ENCODE assay signal across 31 cellular contexts in the genomic region with DNA sequence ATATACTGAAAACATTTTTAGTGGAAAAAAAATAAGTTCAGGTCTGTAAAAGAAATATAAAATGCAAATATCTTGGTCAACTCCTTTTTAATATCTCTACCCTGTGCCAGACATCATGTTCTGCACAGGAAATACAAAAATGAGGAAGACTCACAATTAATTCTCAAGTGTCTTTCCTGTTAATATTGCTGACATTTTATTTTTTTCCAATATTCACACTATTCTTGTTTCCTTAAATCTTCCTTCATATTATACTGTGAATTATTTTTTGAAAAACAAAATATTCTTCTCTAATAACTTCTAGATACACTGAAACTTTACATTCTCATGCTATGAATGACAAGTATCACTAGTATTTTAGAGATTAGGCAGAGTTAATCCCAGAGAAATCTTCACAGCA.
DNase-seq lines count a peak whose midpoint lies in the region; ATAC-seq, FAIRE-seq and TF ChIP-seq lines count a peak whose summit lies in the region.
"Had no signal": no experiment of that assay in that cellular context is flagged by ENCODE, and none has a peak within 500 bp of the region (broad histone marks: within the 10 kb centered on the region; RNA-seq: fewer than 3 reads in every experiment).

No MANE protein-coding gene starts in this region.

- no peak overlapping the region for H2AFZ ChIP-seq in K562 (ENCODE audit: low read depth, low read length)

- CTCF ChIA-PET in A549 (lab: Yijun Ruan, JAX) = no interaction called here
- CTCF ChIA-PET in K562 (lab: Yijun Ruan, JAX; ENCODE audit: low intra/inter-chr PET ratio) = no interaction called here

- TF ChIP-seq RAD21 in A549 (conservative IDR thresholded peaks at IDR 0.05 in 1 of 2, IDR thresholded peaks at IDR 0.05 in 1 of 2) = no peak
- no peak for TF ChIP-seq RAD21 in K562 (CRISPR knock-in tag; conservative IDR thresholded peaks at IDR 0.05 in 1 of 2, IDR thresholded peaks at IDR 0.05 in 1 of 2)

- TF ChIP-seq EP300 in A549 (IDR thresholded peaks at IDR 0.05) (no peak), K562 (IDR thresholded peaks at IDR 0.05; ENCODE audit: low read length) (no peak)

- no peak for TF ChIP-seq POLR2A in A549 (IDR thresholded peaks at IDR 0.05; ENCODE audit: low read length)
- TF ChIP-seq POLR2A in K562 (conservative IDR thresholded peaks at IDR 0.05) = no peak
- TF ChIP-seq POLR2A in prostate gland (IDR thresholded peaks at IDR 0.05) = no peak

- H3K4me3 ChIP-seq in A549 = no peak overlapping the region
- H3K4me3 ChIP-seq in SK-N-MC = peak overlapping the region; percentile 20; the same call in 1 of the 2 replicates
- H3K4me3 ChIP-seq in K562 = no peak overlapping the region
- H3K4me3 ChIP-seq in prostate gland = no peak overlapping the region
- H3K4me3 ChIP-seq: BLaER1; BLaER1 treated with 17β-estradiol and CSF1 and Interleukin-3, amounts not matched to agents 10 nM and 100 nM had no signal

- FAIRE-seq in A549 (lab: Jason Lieb, UNC) = peak; percentile 7
- no peak for FAIRE-seq in K562 (lab: Jason Lieb, UNC)

- POLR2A ChIA-PET in A549 (lab: Yijun Ruan, JAX) (no interaction called here), K562 (lab: Yijun Ruan, JAX) (no interaction called here)

- H3K4me1 ChIP-seq in A549 = no peaks in the 10 kb centered on the region
- H3K4me1 ChIP-seq in K562 (replicated peaks in 1 of 2; ENCODE audit: control insufficient read depth in 2 of 2, insufficient read depth in 2 of 2, low read length in 2 of 2) = no peaks in the 10 kb centered on the region
- H3K4me1 ChIP-seq in prostate gland (replicated peaks) = no peaks in the 10 kb centered on the region
- H3K4me1 ChIP-seq: BE2C, BLaER1, Caco-2 had no signal

- no peaks in the 10 kb centered on the region for H3K36me3 ChIP-seq in SK-N-MC (ENCODE audit: insufficient read depth, low read length)
- H3K36me3 ChIP-seq in K562 (ENCODE audit: control insufficient read depth, insufficient read depth, low read length) = no peaks in the 10 kb centered on the region
- no peaks in the 10 kb centered on the region for H3K36me3 ChIP-seq in prostate gland
- H3K36me3 ChIP-seq: BE2C; BLaER1; BLaER1 treated with 17β-estradiol and CSF1 and Interleukin-3, amounts not matched to agents 10 nM and 100 nM had no signal

- no peaks in the 10 kb centered on the region for H3K9me1 ChIP-seq in K562 (ENCODE audit: control insufficient read depth, insufficient read depth, low read length)

- BruUV-seq in K562 (replicated peaks; lab: Mats Ljungman, UMichigan) = no TSS peak

- ATAC-seq in A549 = no peak
- no peak for ATAC-seq in K562
- ATAC-seq in stimulated activated effector memory CD8-positive, alpha-beta T cell treated with anti-CD3 and anti-CD28 coated beads, Interleukin-12 subunit alpha, Interleukin-12 subunit beta, amount 100 ng/mL, for 72 hours = no peak
- ATAC-seq: CD8-positive, alpha-beta T cell had no signal

- H3K36me3 Mint-ChIP-seq in stimulated activated effector memory CD8-positive, alpha-beta T cell treated with anti-CD3 and anti-CD28 coated beads, Interleukin-12 subunit alpha, Interleukin-12 subunit beta, amount 100 ng/mL, for 72 hours = no peaks in the 10 kb centered on the region
- H3K36me3 Mint-ChIP-seq: CD14-positive monocyte; CD4-positive, alpha-beta memory T cell; CD4-positive, CD25-positive, alpha-beta regulatory T cell; CD8-positive, alpha-beta memory T cell; CD8-positive, alpha-beta T cell had no signal

- no peaks in the 10 kb centered on the region for H3K9me3 ChIP-seq in A549
- no peaks in the 10 kb centered on the region for H3K9me3 ChIP-seq in SK-N-MC (ENCODE audit: low read depth, low read length)
- no peaks in the 10 kb centered on the region; the same call in 1 of the 2 replicates for H3K9me3 ChIP-seq in K562 (replicated peaks; ENCODE audit: control insufficient read depth, insufficient read depth, low read depth, low read length)
- H3K9me3 ChIP-seq in prostate gland = no peaks in the 10 kb centered on the region
- H3K9me3 ChIP-seq: BE2C, BLaER1, Caco-2 had no signal

- H3K27ac Mint-ChIP-seq in stimulated activated effector memory CD8-positive, alpha-beta T cell treated with anti-CD3 and anti-CD28 coated beads, Interleukin-12 subunit alpha, Interleukin-12 subunit beta, amount 100 ng/mL, for 72 hours = no peak overlapping the region
- H3K27ac Mint-ChIP-seq: B cell; CD14-positive monocyte; CD4-positive, alpha-beta memory T cell; CD4-positive, alpha-beta T cell; CD4-positive, CD25-positive, alpha-beta regulatory T cell; CD8-positive, alpha-beta memory T cell; CD8-positive, alpha-beta T cell had no signal

- H3K9ac ChIP-seq in SK-N-MC (ENCODE audit: insufficient read length) (no peak overlapping the region), K562 (ENCODE audit: insufficient read depth in 1 of 2, low read depth in 2 of 2, low read length in 2 of 2) (no peak overlapping the region)
- H3K9ac ChIP-seq: BLaER1; BLaER1 treated with 17β-estradiol and CSF1 and Interleukin-3, amounts not matched to agents 10 nM and 100 nM had no signal

- intact Hi-C loops in K562 (cut with micrococcal nuclease) (no loop called here), prostate gland (cut with DNase I) (no loop called here)

- H3K4me2 ChIP-seq in A549 (no peak overlapping the region), K562 (ENCODE audit: insufficient read depth, low read length) (no peak overlapping the region)
- H3K4me2 ChIP-seq: BLaER1 had no signal

- DNase-seq in A549 (ENCODE audit: low read depth in 1 of 2, low spot score in 1 of 2) = no peak
- DNase-seq in SK-N-MC (ENCODE audit: low read depth, low spot score) = no peak
- DNase-seq in K562 (ENCODE audit: extremely low read depth in 1 of 4, low spot score in 3 of 4) = no peak
- DNase-seq in stimulated activated effector memory CD8-positive, alpha-beta T cell treated with anti-CD3 and anti-CD28 coated beads, Interleukin-12 subunit alpha, Interleukin-12 subunit beta, amount 100 ng/mL, for 72 hours (ENCODE audit: low spot score in 2 of 2) = no peak
- DNase-seq in prostate gland (ENCODE audit: low spot score) = no peak
- no peak for DNase-seq in stimulated activated CD4-positive, alpha-beta T cell treated with anti-CD3 and anti-CD28 coated beads, Interleukin-2, amount 100 ng/mL, for 24 hours
- DNase-seq: 8988T; ACHN; AML-193; BE2C; C1 segment of cervical spinal cord; Caco-2; Calu3; CD4-positive, alpha-beta memory T cell; CD4-positive, alpha-beta T cell; CD4-positive, CD25-positive, alpha-beta regulatory T cell; CD8-positive, alpha-beta memory T cell; CD8-positive, alpha-beta T cell; COR-L47; DMS 273 treated with DMSO at 0.1 percent for 48 hours; DMS153; DMS79; DMS79 treated with DMSO at 0.1 percent for 48 hours; DND-41; EL had no signal

- peaks cover 10% of the 10 kb centered on the region for H3K9me3 Mint-ChIP-seq in stimulated activated effector memory CD8-positive, alpha-beta T cell treated with anti-CD3 and anti-CD28 coated beads, Interleukin-12 subunit alpha, Interleukin-12 subunit beta, amount 100 ng/mL, for 72 hours

- TF ChIP-seq CTCF in A549 (IDR thresholded peaks at IDR 0.05) (no peak), K562 (IDR thresholded peaks at IDR 0.05 in 2 of 3, conservative IDR thresholded peaks at IDR 0.05 in 1 of 3; ENCODE audit: insufficient read depth in 2 of 3, low read depth in 1 of 3, low read length in 3 of 3) (no peak), prostate gland (IDR thresholded peaks at IDR 0.05) (no peak)

- no peaks in the 10 kb centered on the region for H4K20me1 ChIP-seq in K562 (replicated peaks; ENCODE audit: control insufficient read depth, insufficient read depth, low read length)
- H4K20me1 ChIP-seq: BLaER1; BLaER1 treated with 17β-estradiol and CSF1 and Interleukin-3, amounts not matched to agents 10 nM and 100 nM had no signal

- H3K4me1 Mint-ChIP-seq in stimulated activated effector memory CD8-positive, alpha-beta T cell treated with anti-CD3 and anti-CD28 coated beads, Interleukin-12 subunit alpha, Interleukin-12 subunit beta, amount 100 ng/mL, for 72 hours = no peaks in the 10 kb centered on the region
- H3K4me1 Mint-ChIP-seq: B cell; CD14-positive monocyte; CD4-positive, alpha-beta memory T cell; CD4-positive, CD25-positive, alpha-beta regulatory T cell; CD8-positive, alpha-beta memory T cell had no signal

- H3K27me3 ChIP-seq in K562 (ENCODE audit: control insufficient read depth in 2 of 2, insufficient read depth in 2 of 2, low read length in 2 of 2) = no peaks in the 10 kb centered on the region
- H3K27me3 ChIP-seq in prostate gland (replicated peaks; ENCODE audit: insufficient read depth) = no peaks in the 10 kb centered on the region
- H3K27me3 ChIP-seq: BE2C; BLaER1; BLaER1 treated with 17β-estradiol and CSF1 and Interleukin-3, amounts not matched to agents 10 nM and 100 nM had no signal

- no peak overlapping the region for H3K4me3 Mint-ChIP-seq in stimulated activated effector memory CD8-positive, alpha-beta T cell treated with anti-CD3 and anti-CD28 coated beads, Interleukin-12 subunit alpha, Interleukin-12 subunit beta, amount 100 ng/mL, for 72 hours
- H3K4me3 Mint-ChIP-seq: B cell; CD14-positive monocyte; CD4-positive, alpha-beta memory T cell; CD4-positive, alpha-beta T cell; CD4-positive, CD25-positive, alpha-beta regulatory T cell; CD8-positive, alpha-beta memory T cell; CD8-positive, alpha-beta T cell had no signal

- no peaks in the 10 kb centered on the region for H3K79me2 ChIP-seq in K562 (ENCODE audit: control insufficient read depth, insufficient read depth, low read length)

- H3K27ac ChIP-seq in A549 (no peak overlapping the region), SK-N-MC (no peak overlapping the region), K562 (ENCODE audit: extremely low read depth, low read depth, low read length) (no peak overlapping the region), prostate gland (no peak overlapping the region)
- H3K27ac ChIP-seq: 22Rv1, BLaER1, C4-2B had no signal

- in situ Hi-C loops in K562 (cut with MboI) = no loop called here

TF ChIP-seq in A549, 52 proteins besides CTCF, POLR2A, EP300 and RAD21:
- TF ChIP-seq MAFK (IDR thresholded peaks at IDR 0.05; ENCODE audit: partially characterized antibody) = peak; percentile 55
- no peak for TF ChIP-seq RFX5 (IDR thresholded peaks at IDR 0.05)

TF ChIP-seq in K562, 482 proteins besides CTCF, POLR2A, EP300 and RAD21 (continues in another document):
- TF ChIP-seq CHD2 (IDR thresholded peaks at IDR 0.05; ENCODE audit: low read depth, low read length) = no peak
- TF ChIP-seq ZNF408 (CRISPR knock-in tag; IDR thresholded peaks at IDR 0.05; ENCODE audit: low read depth) = no peak
